In the genomic region with DNA sequence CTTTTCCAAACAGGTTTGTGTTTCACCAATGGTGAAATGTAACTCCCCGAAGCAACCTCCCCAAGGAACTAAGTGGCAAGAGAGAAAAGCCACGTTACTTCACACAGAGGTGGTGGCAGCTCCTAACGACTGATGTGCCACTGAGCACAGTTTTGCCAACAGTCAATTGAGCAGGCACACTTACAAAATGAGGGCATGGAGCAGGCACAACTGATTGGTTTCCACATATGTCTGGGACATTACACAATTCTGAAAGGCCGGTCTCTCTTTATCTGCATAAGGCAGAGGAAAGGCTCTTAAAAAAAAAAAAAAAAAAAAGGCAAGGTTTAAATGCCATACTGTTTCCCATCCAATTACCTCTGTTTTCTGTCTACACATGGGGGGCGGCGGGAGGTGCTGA, we compare ENCODE assay signal across 25 cellular contexts.
"Had no signal": no experiment of that assay in that cellular context is flagged by ENCODE, and none has a peak within 500 bp of the region (broad histone marks: within the 10 kb centered on the region; RNA-seq: fewer than 3 reads in every experiment).

No MANE protein-coding gene starts in this region.

- ATAC-seq: activated naive CD4-positive, alpha-beta T cell treated with anti-CD3 and anti-CD28 coated beads, Interleukin-2, amount 50 U/mL, for 72 hours; activated naive CD8-positive, alpha-beta T cell treated with anti-CD3 and anti-CD28 coated beads, Interleukin-2, amount 50 U/mL, for 24 hours; activated T-cell treated with anti-CD3 and anti-CD28 coated beads, Interleukin-2, amount 50 U/mL, for 4 hours; PC-3; T-helper 17 cell had no signal

- H3K9me3 ChIP-seq: MG63 had no signal

- H3K4me3 ChIP-seq: cardiac muscle cell, MG63 had no signal

- H3K27ac ChIP-seq: cardiac muscle cell had no signal

- H3K36me3 ChIP-seq: cardiac muscle cell, MG63 had no signal

- H3K27me3 ChIP-seq: cardiac muscle cell, MG63 had no signal

- DNase-seq: activated CD4-positive, alpha-beta memory T cell treated with anti-CD3 and anti-CD28 coated beads for 36 hours; activated CD4-positive, alpha-beta T cell treated with anti-CD3 and anti-CD28 coated beads, Interleukin-2, amount 10 ng/mL, durations not matched to agents 7 days and 5 days; activated CD4-positive, CD25-positive, alpha-beta regulatory T cell; activated CD8-positive, alpha-beta memory T cell treated with anti-CD3 and anti-CD28 coated beads for 24 hours; activated effector memory CD4-positive, alpha-beta T cell treated with anti-CD3 and anti-CD28 coated beads, Interleukin-2, amount 50 U/mL, for 16 hours; activated naive CD4-positive, alpha-beta T cell treated with Interleukin-2 at 50 U/mL for 16 hours; activated naive CD8-positive, alpha-beta T cell treated with anti-CD3 and anti-CD28 coated beads, Interleukin-2, amount 50 U/mL, for 24 hours; activated T-cell treated with anti-CD3 and anti-CD28 coated beads, Interleukin-2, amount 50 U/mL, for 4 hours; amygdala; KG1; MG63; NCI-H1092; NCI-H1694 treated with DMSO at 0.1 percent for 48 hours; NCI-H2029 treated with DMSO at 0.1 percent for 48 hours; NCI-H345; NCI-H510A; NCI-H526 treated with DMSO at 0.1 percent for 48 hours; NCI-H82; NK-92 treated with Interleukin-12 subunit alpha and Interleukin-12 subunit beta, amount 100 ng/mL, for 24 hours; PC-3; SIG-M5; T-helper 17 cell; T1000 had no signal
